Comparison of ENCODE assay signal across 19 cellular contexts in the genomic region with DNA sequence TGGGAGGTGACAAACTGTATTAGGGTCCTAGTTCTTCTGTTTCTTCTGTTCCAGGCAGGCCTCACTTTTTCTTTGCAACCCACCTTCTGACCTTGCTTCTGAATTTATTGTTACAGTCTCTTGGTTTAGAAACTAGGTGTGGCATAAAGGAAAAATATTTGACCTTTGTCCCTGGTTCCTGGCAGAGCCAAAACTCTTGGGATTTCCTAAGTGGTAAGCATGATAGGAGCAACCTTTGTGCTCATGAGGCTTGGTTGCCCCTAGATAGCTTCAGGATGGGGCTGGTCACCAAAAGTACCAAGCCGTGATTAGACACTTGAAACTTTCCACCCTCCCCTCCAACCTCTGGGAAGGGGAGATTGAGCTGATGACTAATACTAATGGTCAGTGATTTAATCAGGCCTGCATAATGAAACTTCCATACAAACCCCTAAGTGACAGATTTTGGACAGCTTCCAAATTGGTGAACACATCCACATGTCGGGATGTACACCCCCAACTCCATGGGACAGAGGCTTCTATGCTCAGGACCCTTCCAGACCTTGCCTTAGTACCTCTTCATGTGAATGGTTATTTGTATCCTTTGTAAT. TPM values are rescaled to one million over a fixed set of nuclear protein-coding genes. Genes with fewer than 3 reads are reported as not detected.
DNase-seq lines count a peak whose midpoint lies in the region; ATAC-seq, FAIRE-seq and TF ChIP-seq lines count a peak whose summit lies in the region.
"Had no signal": no experiment of that assay in that cellular context is flagged by ENCODE, and none has a peak within 500 bp of the region (broad histone marks: within the 10 kb centered on the region; RNA-seq: fewer than 3 reads in every experiment).

No MANE protein-coding gene starts in this region.

- POLR2A ChIA-PET in activated CD8-positive, alpha-beta T cell treated with anti-CD3 and anti-CD28 coated beads for 36 hours (lab: Charles Lee): no interaction called here
- POLR2A ChIA-PET in activated CD8-positive, alpha-beta T cell treated with anti-CD3 and anti-CD28 coated beads, Interleukin-2, amount 10 ng/mL, durations not matched to agents 7 days and 5 days (lab: Charles Lee): no interaction called here
- POLR2A ChIA-PET in activated CD4-positive, alpha-beta T cell treated with anti-CD3 and anti-CD28 coated beads, Interleukin-2, amount 10 ng/mL, durations not matched to agents 7 days and 5 days (lab: Charles Lee): no interaction called here

- no peaks in the 10 kb centered on the region for H3K9me2 ChIP-seq in OCI-LY1 (ENCODE audit: low read depth, low read length)

- H3F3A ChIP-seq in OCI-LY1 (ENCODE audit: insufficient read depth, low read length): peaks cover 3% of the 10 kb centered on the region

- no peak for ATAC-seq in activated CD8-positive, alpha-beta T cell treated with anti-CD3 and anti-CD28 coated beads for 36 hours
- ATAC-seq in activated CD8-positive, alpha-beta T cell treated with anti-CD3 and anti-CD28 coated beads, Interleukin-2, amount 10 ng/mL, durations not matched to agents 7 days and 5 days: no peak

- H3K9ac ChIP-seq in OCI-LY1 (ENCODE audit: low read length): no peak overlapping the region
- H3K9ac ChIP-seq in colonic mucosa (ENCODE audit: low read depth in 2 of 2, low read length in 2 of 2): no peak overlapping the region
- H3K9ac ChIP-seq: parathyroid adenoma had no signal

- no peaks in the 10 kb centered on the region for H3K9me3 ChIP-seq in OCI-LY1 (ENCODE audit: low read length)
- H3K9me3 ChIP-seq in colonic mucosa: no peaks in the 10 kb centered on the region
- H3K9me3 ChIP-seq in small intestine (ENCODE audit: control insufficient read depth, low read depth): no peaks in the 10 kb centered on the region
- H3K9me3 ChIP-seq: ascending aorta, MG63, Peyer's patch had no signal

- no peak overlapping the region for H2AFZ ChIP-seq in OCI-LY1 (ENCODE audit: low read length)
- H2AFZ ChIP-seq: parathyroid adenoma had no signal

- H3K27ac ChIP-seq in OCI-LY1 (ENCODE audit: low read depth, low read length, poor library complexity, severe bottlenecking) (peak overlapping the region; percentile 1), colonic mucosa (peak overlapping the region; percentile 57), small intestine (ENCODE audit: low read depth in 1 of 2, low read length in 1 of 2) (peak overlapping the region; percentile 88 to 89)
- H3K27ac ChIP-seq: ascending aorta, coronary artery, parathyroid adenoma, WERI-Rb-1 had no signal

- H3K36me3 Mint-ChIP-seq in activated CD8-positive, alpha-beta T cell treated with anti-CD3 and anti-CD28 coated beads for 36 hours (ENCODE audit: low read depth): peaks cover 36% of the 10 kb centered on the region
- H3K36me3 Mint-ChIP-seq in activated CD8-positive, alpha-beta T cell treated with anti-CD3 and anti-CD28 coated beads, Interleukin-2, amount 10 ng/mL, durations not matched to agents 7 days and 5 days (ENCODE audit: low read depth): peaks cover 52% of the 10 kb centered on the region
- H3K36me3 Mint-ChIP-seq in activated CD4-positive, alpha-beta T cell treated with anti-CD3 and anti-CD28 coated beads, Interleukin-2, amount 10 ng/mL, durations not matched to agents 7 days and 5 days (ENCODE audit: low read depth): peaks cover 46% of the 10 kb centered on the region

- no peak overlapping the region for H3K4me2 ChIP-seq in OCI-LY1 (ENCODE audit: low read length)

- CTCF ChIA-PET in activated CD8-positive, alpha-beta T cell treated with anti-CD3 and anti-CD28 coated beads for 36 hours (lab: Charles Lee): interaction anchor here (0.7 to 1.4 kb wide), 3 partner anchors 22 to 36 kb away, joined by 3 to 4 read pairs (median 3); no protein-coding TSS in a partner anchor
- CTCF ChIA-PET in activated CD8-positive, alpha-beta T cell treated with anti-CD3 and anti-CD28 coated beads, Interleukin-2, amount 10 ng/mL, durations not matched to agents 7 days and 5 days (lab: Charles Lee): interaction anchor here (0.8 to 1.3 kb wide), 2 partner anchors 31 to 40 kb away, joined by 3 to 4 read pairs; no protein-coding TSS in a partner anchor
- CTCF ChIA-PET in activated CD4-positive, alpha-beta T cell treated with anti-CD3 and anti-CD28 coated beads, Interleukin-2, amount 10 ng/mL, durations not matched to agents 7 days and 5 days (lab: Charles Lee): interaction anchor here (0.5 to 0.6 kb wide), 2 partner anchors 12 to 165 kb away, joined by 3 to 5 read pairs; no protein-coding TSS in a partner anchor

- no peak for TF ChIP-seq CTCF in activated CD8-positive, alpha-beta T cell treated with anti-CD3 and anti-CD28 coated beads for 36 hours (IDR thresholded peaks at IDR 0.05)
- TF ChIP-seq CTCF in OCI-LY1 (IDR thresholded peaks at IDR 0.05; ENCODE audit: low read length): no peak
- TF ChIP-seq CTCF in colonic mucosa (IDR thresholded peaks at IDR 0.05): no peak

- no peak overlapping the region for H3K4me3 Mint-ChIP-seq in activated CD8-positive, alpha-beta T cell treated with anti-CD3 and anti-CD28 coated beads for 36 hours
- H3K4me3 Mint-ChIP-seq in activated CD8-positive, alpha-beta T cell treated with anti-CD3 and anti-CD28 coated beads, Interleukin-2, amount 10 ng/mL, durations not matched to agents 7 days and 5 days: no peak overlapping the region
- no peak overlapping the region for H3K4me3 Mint-ChIP-seq in activated CD4-positive, alpha-beta T cell treated with anti-CD3 and anti-CD28 coated beads, Interleukin-2, amount 10 ng/mL, durations not matched to agents 7 days and 5 days

- H3K36me3 ChIP-seq in OCI-LY1 (ENCODE audit: insufficient read depth, low read length): peaks cover 37% of the 10 kb centered on the region
- H3K36me3 ChIP-seq in colonic mucosa: no peaks in the 10 kb centered on the region
- peaks cover 6 to 8% of the 10 kb centered on the region in 2 donors for H3K36me3 ChIP-seq in small intestine (ENCODE audit: control insufficient read depth in 2 of 2, insufficient read depth in 2 of 2, low read length in 2 of 2)

- peaks cover 44% of the 10 kb centered on the region for H3K4me1 ChIP-seq in OCI-LY1 (ENCODE audit: insufficient read depth, low read length, severe bottlenecking)
- H3K4me1 ChIP-seq in colonic mucosa: peaks cover 9% of the 10 kb centered on the region
- peaks cover 6% of the 10 kb centered on the region in 2 donors for H3K4me1 ChIP-seq in small intestine (ENCODE audit: control insufficient read depth in 2 of 2, insufficient read depth in 1 of 2, low read depth in 1 of 2, low read length in 1 of 2)

- no peaks in the 10 kb centered on the region for H3K9me3 Mint-ChIP-seq in activated CD8-positive, alpha-beta T cell treated with anti-CD3 and anti-CD28 coated beads for 36 hours
- no peaks in the 10 kb centered on the region for H3K9me3 Mint-ChIP-seq in activated CD8-positive, alpha-beta T cell treated with anti-CD3 and anti-CD28 coated beads, Interleukin-2, amount 10 ng/mL, durations not matched to agents 7 days and 5 days (ENCODE audit: insufficient read depth)
- no peaks in the 10 kb centered on the region for H3K9me3 Mint-ChIP-seq in activated CD4-positive, alpha-beta T cell treated with anti-CD3 and anti-CD28 coated beads, Interleukin-2, amount 10 ng/mL, durations not matched to agents 7 days and 5 days

- H3K27me3 ChIP-seq in OCI-LY1 (ENCODE audit: insufficient read depth, low read length): no peaks in the 10 kb centered on the region
- no peaks in the 10 kb centered on the region for H3K27me3 ChIP-seq in colonic mucosa
- no peaks in the 10 kb centered on the region for H3K27me3 ChIP-seq in small intestine (ENCODE audit: control insufficient read depth in 2 of 2, insufficient read depth in 2 of 2, low read length in 2 of 2)
- H3K27me3 ChIP-seq: ascending aorta, MG63, Peyer's patch had no signal

- H3K27me3 Mint-ChIP-seq in activated CD8-positive, alpha-beta T cell treated with anti-CD3 and anti-CD28 coated beads for 36 hours: no peaks in the 10 kb centered on the region
- H3K27me3 Mint-ChIP-seq in activated CD8-positive, alpha-beta T cell treated with anti-CD3 and anti-CD28 coated beads, Interleukin-2, amount 10 ng/mL, durations not matched to agents 7 days and 5 days (ENCODE audit: low read depth): no peaks in the 10 kb centered on the region
- no peaks in the 10 kb centered on the region for H3K27me3 Mint-ChIP-seq in activated CD4-positive, alpha-beta T cell treated with anti-CD3 and anti-CD28 coated beads, Interleukin-2, amount 10 ng/mL, durations not matched to agents 7 days and 5 days

- no peaks in the 10 kb centered on the region for H4K20me1 ChIP-seq in OCI-LY1 (ENCODE audit: insufficient read depth, low read length)

- peaks cover 49% of the 10 kb centered on the region for H3K4me1 Mint-ChIP-seq in activated CD8-positive, alpha-beta T cell treated with anti-CD3 and anti-CD28 coated beads for 36 hours (ENCODE audit: low read depth)
- H3K4me1 Mint-ChIP-seq in activated CD8-positive, alpha-beta T cell treated with anti-CD3 and anti-CD28 coated beads, Interleukin-2, amount 10 ng/mL, durations not matched to agents 7 days and 5 days (ENCODE audit: low read depth): peaks cover 39% of the 10 kb centered on the region
- H3K4me1 Mint-ChIP-seq in activated CD4-positive, alpha-beta T cell treated with anti-CD3 and anti-CD28 coated beads, Interleukin-2, amount 10 ng/mL, durations not matched to agents 7 days and 5 days: peaks cover 49% of the 10 kb centered on the region

- WGBS in small intestine, 3 donors: 7 to 44% (median 28%) methylated on average over 2 of the region's 2 CpGs

- DNase-seq in activated CD8-positive, alpha-beta T cell treated with anti-CD3 and anti-CD28 coated beads for 36 hours: no peak
- DNase-seq in activated CD8-positive, alpha-beta T cell treated with anti-CD3 and anti-CD28 coated beads, Interleukin-2, amount 10 ng/mL, durations not matched to agents 7 days and 5 days: no peak
- peak; percentile 28 for DNase-seq in colonic mucosa
- DNase-seq in small intestine: peak; percentile 93
- no peak for DNase-seq in stimulated activated CD4-positive, alpha-beta T cell treated with anti-CD3 and anti-CD28 coated beads, Interleukin-4, amount 100 ng/mL, for 1 hour
- DNase-seq in NCI-H2081 treated with DMSO at 0.1 percent for 48 hours (lab: John Stamatoyannopoulos, UW): no peak
- DNase-seq in activated CD4-positive, alpha-beta T cell treated with anti-CD3 and anti-CD28 coated beads, Interleukin-2, amount 10 ng/mL, durations not matched to agents 7 days and 5 days: no peak
- DNase-seq: ACHN; MG63; NCI-H2081; NCI-H526; stimulated activated CD4-positive, alpha-beta T cell treated with anti-CD3 and anti-CD28 coated beads, Interleukin-12 subunit alpha, Interleukin-12 subunit beta, amount 100 ng/mL, for 4 hours; substantia nigra; WERI-Rb-1 had no signal

- intact Hi-C loops in activated CD8-positive, alpha-beta T cell treated with anti-CD3 and anti-CD28 coated beads for 36 hours (cut with micrococcal nuclease): no loop called here
- intact Hi-C loops in colonic mucosa (cut with DNase I): no loop called here

- H3K79me2 ChIP-seq in OCI-LY1 (ENCODE audit: insufficient read depth, low read length): peaks cover 8% of the 10 kb centered on the region

- H3K4me3 ChIP-seq in OCI-LY1 (ENCODE audit: low read depth, low read length, poor library complexity, severe bottlenecking): no peak overlapping the region
- no peak overlapping the region for H3K4me3 ChIP-seq in colonic mucosa
- H3K4me3 ChIP-seq in small intestine (ENCODE audit: low read depth in 1 of 2, low read length in 2 of 2): no peak overlapping the region
- H3K4me3 ChIP-seq: ascending aorta, coronary artery, MG63, Peyer's patch had no signal

- peak overlapping the region; percentile 92 for H3K27ac Mint-ChIP-seq in activated CD8-positive, alpha-beta T cell treated with anti-CD3 and anti-CD28 coated beads for 36 hours
- H3K27ac Mint-ChIP-seq in activated CD8-positive, alpha-beta T cell treated with anti-CD3 and anti-CD28 coated beads, Interleukin-2, amount 10 ng/mL, durations not matched to agents 7 days and 5 days: no peak overlapping the region
- no peak overlapping the region for H3K27ac Mint-ChIP-seq in activated CD4-positive, alpha-beta T cell treated with anti-CD3 and anti-CD28 coated beads, Interleukin-2, amount 10 ng/mL, durations not matched to agents 7 days and 5 days

- no peak for FAIRE-seq in small intestine (lab: Jason Lieb, UNC)

RNA-seq across cellular contexts. Expression of a gene that starts 4.7 kb away (rescaled TPM):
- total RNA-seq in activated CD8-positive, alpha-beta T cell treated with anti-CD3 and anti-CD28 coated beads for 36 hours: 10 to 100 TPM; 41.0 to 42.5 TPM
- 10 to 100 TPM; 59.0 to 59.2 TPM for total RNA-seq in activated CD8-positive, alpha-beta T cell treated with anti-CD3 and anti-CD28 coated beads, Interleukin-2, amount 10 ng/mL, durations not matched to agents 7 days and 5 days
- total RNA-seq in colonic mucosa: 10 to 100 TPM; 42.3 to 55.2 TPM
- polyA plus RNA-seq in small intestine: 10 to 100 TPM; 37.4 to 70.8 (median 62.8) TPM
- total RNA-seq in activated CD4-positive, alpha-beta T cell treated with anti-CD3 and anti-CD28 coated beads, Interleukin-2, amount 10 ng/mL, durations not matched to agents 7 days and 5 days: 10 to 100 TPM; 69.7 to 85.5 TPM

Comparison
In these comparisons a context has a peak if more than half of its experiments do, and no peak if none do; other contexts are left out.
1. DNase-seq: peak in colonic mucosa (single experiment) and small intestine (single experiment); none in activated CD8-positive, alpha-beta T cell treated with anti-CD3 and anti-CD28 coated beads for 36 hours (single experiment), activated CD8-positive, alpha-beta T cell treated with anti-CD3 and anti-CD28 coated beads, Interleukin-2, amount 10 ng/mL, durations not matched to agents 7 days and 5 days (single experiment), stimulated activated CD4-positive, alpha-beta T cell treated with anti-CD3 and anti-CD28 coated beads, Interleukin-4, amount 100 ng/mL, for 1 hour (single experiment), NCI-H2081 treated with DMSO at 0.1 percent for 48 hours (single experiment) and activated CD4-positive, alpha-beta T cell treated with anti-CD3 and anti-CD28 coated beads, Interleukin-2, amount 10 ng/mL, durations not matched to agents 7 days and 5 days (single experiment).
2. H3K27ac ChIP-seq: peak in every context shown above with its lines; median percentile 88 in small intestine; 57 in colonic mucosa; 1 in OCI-LY1.